ENCODE assay signal across 2 cellular contexts in the genomic region with DNA sequence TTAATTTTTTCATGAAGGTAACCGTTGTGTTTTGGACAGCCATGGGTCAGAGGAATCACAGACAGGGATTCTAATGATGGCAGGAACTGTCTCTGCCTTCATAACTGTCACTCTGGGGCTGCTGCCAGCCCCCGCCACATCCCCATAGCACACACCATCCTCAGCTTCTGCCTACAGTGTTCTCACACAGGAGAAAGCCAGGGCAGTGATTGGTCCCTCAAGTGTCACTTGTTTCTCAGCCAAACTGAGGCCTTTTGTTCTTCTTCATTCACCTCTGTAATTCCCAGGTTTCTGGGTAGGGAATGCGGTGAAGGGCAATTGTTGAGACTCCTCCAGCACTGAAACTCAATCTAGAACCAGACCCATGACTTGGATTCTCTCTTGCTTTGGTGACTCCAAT.
TF ChIP-seq lines count a peak whose summit lies in the region.

No MANE protein-coding gene starts in this region.

TF ChIP-seq in GM23338, 12 proteins besides CTCF, POLR2A, EP300 and RAD21 (continues in another document):
- TF ChIP-seq REST (IDR thresholded peaks at IDR 0.05; ENCODE audit: unreplicated experiment): no peak
- TF ChIP-seq, protein P1, sequence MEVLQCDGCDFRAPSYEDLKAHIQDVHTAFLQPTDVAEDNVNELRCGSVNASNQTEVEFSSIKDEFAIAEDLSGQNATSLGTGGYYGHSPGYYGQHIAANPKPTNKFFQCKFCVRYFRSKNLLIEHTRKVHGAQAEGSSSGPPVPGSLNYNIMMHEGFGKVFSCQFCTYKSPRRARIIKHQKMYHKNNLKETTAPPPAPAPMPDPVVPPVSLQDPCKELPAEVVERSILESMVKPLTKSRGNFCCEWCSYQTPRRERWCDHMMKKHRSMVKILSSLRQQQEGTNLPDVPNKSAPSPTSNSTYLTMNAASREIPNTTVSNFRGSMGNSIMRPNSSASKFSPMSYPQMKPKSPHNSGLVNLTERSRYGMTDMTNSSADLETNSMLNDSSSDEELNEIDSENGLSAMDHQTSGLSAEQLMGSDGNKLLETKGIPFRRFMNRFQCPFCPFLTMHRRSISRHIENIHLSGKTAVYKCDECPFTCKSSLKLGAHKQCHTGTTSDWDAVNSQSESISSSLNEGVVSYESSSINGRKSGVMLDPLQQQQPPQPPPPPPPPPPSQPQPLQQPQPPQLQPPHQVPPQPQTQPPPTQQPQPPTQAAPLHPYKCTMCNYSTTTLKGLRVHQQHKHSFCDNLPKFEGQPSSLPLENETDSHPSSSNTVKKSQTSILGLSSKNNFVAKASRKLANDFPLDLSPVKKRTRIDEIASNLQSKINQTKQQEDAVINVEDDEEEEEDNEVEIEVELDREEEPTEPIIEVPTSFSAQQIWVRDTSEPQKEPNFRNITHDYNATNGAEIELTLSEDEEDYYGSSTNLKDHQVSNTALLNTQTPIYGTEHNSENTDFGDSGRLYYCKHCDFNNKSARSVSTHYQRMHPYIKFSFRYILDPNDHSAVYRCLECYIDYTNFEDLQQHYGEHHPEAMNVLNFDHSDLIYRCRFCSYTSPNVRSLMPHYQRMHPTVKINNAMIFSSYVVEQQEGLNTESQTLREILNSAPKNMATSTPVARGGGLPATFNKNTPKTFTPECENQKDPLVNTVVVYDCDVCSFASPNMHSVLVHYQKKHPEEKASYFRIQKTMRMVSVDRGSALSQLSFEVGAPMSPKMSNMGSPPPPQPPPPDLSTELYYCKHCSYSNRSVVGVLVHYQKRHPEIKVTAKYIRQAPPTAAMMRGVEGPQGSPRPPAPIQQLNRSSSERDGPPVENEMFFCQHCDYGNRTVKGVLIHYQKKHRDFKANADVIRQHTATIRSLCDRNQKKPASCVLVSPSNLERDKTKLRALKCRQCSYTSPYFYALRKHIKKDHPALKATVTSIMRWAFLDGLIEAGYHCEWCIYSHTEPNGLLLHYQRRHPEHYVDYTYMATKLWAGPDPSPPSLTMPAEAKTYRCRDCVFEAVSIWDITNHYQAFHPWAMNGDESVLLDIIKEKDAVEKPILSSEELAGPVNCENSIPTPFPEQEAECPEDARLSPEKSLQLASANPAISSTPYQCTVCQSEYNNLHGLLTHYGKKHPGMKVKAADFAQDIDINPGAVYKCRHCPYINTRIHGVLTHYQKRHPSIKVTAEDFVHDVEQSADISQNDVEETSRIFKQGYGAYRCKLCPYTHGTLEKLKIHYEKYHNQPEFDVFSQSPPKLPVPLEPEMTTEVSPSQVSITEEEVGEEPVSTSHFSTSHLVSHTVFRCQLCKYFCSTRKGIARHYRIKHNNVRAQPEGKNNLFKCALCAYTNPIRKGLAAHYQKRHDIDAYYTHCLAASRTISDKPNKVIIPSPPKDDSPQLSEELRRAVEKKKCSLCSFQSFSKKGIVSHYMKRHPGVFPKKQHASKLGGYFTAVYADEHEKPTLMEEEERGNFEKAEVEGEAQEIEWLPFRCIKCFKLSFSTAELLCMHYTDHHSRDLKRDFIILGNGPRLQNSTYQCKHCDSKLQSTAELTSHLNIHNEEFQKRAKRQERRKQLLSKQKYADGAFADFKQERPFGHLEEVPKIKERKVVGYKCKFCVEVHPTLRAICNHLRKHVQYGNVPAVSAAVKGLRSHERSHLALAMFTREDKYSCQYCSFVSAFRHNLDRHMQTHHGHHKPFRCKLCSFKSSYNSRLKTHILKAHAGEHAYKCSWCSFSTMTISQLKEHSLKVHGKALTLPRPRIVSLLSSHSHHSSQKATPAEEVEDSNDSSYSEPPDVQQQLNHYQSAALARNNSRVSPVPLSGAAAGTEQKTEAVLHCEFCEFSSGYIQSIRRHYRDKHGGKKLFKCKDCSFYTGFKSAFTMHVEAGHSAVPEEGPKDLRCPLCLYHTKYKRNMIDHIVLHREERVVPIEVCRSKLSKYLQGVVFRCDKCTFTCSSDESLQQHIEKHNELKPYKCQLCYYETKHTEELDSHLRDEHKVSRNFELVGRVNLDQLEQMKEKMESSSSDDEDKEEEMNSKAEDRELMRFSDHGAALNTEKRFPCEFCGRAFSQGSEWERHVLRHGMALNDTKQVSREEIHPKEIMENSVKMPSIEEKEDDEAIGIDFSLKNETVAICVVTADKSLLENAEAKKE (CRISPR knock-in tag; IDR thresholded peaks at IDR 0.05): no peak
- TF ChIP-seq CREB1 (CRISPR knock-in tag; IDR thresholded peaks at IDR 0.05; ENCODE audit: low read depth): no peak
- no peak for TF ChIP-seq POLR2AphosphoS5 (IDR thresholded peaks at IDR 0.05; ENCODE audit: low read depth)
- TF ChIP-seq JUNB (IDR thresholded peaks at IDR 0.05; ENCODE audit: unreplicated experiment): no peak
- TF ChIP-seq NANOG (IDR thresholded peaks at IDR 0.05; ENCODE audit: borderline replicate concordance): no peak
- no peak for TF ChIP-seq EZH2 (IDR thresholded peaks at IDR 0.05; ENCODE audit: low read depth, unreplicated experiment)
- TF ChIP-seq EZH2phosphoT487 (IDR thresholded peaks at IDR 0.05; ENCODE audit: unreplicated experiment): no peak
- no peak for TF ChIP-seq ZNF114 (CRISPR knock-in tag; IDR thresholded peaks at IDR 0.05)
- TF ChIP-seq, protein P2, sequence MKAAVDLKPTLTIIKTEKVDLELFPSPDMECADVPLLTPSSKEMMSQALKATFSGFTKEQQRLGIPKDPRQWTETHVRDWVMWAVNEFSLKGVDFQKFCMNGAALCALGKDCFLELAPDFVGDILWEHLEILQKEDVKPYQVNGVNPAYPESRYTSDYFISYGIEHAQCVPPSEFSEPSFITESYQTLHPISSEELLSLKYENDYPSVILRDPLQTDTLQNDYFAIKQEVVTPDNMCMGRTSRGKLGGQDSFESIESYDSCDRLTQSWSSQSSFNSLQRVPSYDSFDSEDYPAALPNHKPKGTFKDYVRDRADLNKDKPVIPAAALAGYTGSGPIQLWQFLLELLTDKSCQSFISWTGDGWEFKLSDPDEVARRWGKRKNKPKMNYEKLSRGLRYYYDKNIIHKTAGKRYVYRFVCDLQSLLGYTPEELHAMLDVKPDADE (IDR thresholded peaks at IDR 0.05): no peak

TF ChIP-seq in SK-N-SH treated with all-trans-retinoic acid at 6 μM for 48 hours, 23 proteins besides CTCF, POLR2A, EP300 and RAD21:
- TF ChIP-seq ZNF565 (CRISPR knock-in tag; conservative IDR thresholded peaks at IDR 0.05; ENCODE audit: low read depth): no peak
- TF ChIP-seq CREB5 (CRISPR knock-in tag; IDR thresholded peaks at IDR 0.05; ENCODE audit: low read depth): no peak
- TF ChIP-seq ZNF70 (CRISPR knock-in tag; IDR thresholded peaks at IDR 0.05): no peak
- no peak for TF ChIP-seq PPARA (CRISPR knock-in tag; IDR thresholded peaks at IDR 0.05; ENCODE audit: borderline replicate concordance)
- TF ChIP-seq CSDC2 (CRISPR knock-in tag; IDR thresholded peaks at IDR 0.05): no peak
- TF ChIP-seq, protein P3, sequence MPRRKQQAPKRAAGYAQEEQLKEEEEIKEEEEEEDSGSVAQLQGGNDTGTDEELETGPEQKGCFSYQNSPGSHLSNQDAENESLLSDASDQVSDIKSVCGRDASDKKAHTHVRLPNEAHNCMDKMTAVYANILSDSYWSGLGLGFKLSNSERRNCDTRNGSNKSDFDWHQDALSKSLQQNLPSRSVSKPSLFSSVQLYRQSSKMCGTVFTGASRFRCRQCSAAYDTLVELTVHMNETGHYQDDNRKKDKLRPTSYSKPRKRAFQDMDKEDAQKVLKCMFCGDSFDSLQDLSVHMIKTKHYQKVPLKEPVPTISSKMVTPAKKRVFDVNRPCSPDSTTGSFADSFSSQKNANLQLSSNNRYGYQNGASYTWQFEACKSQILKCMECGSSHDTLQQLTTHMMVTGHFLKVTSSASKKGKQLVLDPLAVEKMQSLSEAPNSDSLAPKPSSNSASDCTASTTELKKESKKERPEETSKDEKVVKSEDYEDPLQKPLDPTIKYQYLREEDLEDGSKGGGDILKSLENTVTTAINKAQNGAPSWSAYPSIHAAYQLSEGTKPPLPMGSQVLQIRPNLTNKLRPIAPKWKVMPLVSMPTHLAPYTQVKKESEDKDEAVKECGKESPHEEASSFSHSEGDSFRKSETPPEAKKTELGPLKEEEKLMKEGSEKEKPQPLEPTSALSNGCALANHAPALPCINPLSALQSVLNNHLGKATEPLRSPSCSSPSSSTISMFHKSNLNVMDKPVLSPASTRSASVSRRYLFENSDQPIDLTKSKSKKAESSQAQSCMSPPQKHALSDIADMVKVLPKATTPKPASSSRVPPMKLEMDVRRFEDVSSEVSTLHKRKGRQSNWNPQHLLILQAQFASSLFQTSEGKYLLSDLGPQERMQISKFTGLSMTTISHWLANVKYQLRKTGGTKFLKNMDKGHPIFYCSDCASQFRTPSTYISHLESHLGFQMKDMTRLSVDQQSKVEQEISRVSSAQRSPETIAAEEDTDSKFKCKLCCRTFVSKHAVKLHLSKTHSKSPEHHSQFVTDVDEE (CRISPR knock-in tag; IDR thresholded peaks at IDR 0.05): no peak
- TF ChIP-seq TOX (CRISPR knock-in tag; IDR thresholded peaks at IDR 0.05; ENCODE audit: borderline replicate concordance): no peak
- TF ChIP-seq CSRNP3 (CRISPR knock-in tag; IDR thresholded peaks at IDR 0.05): no peak
- TF ChIP-seq BACH2 (CRISPR knock-in tag; IDR thresholded peaks at IDR 0.05; ENCODE audit: borderline replicate concordance): no peak
- TF ChIP-seq ZFP30 (CRISPR knock-in tag; IDR thresholded peaks at IDR 0.05): no peak
- no peak for TF ChIP-seq SNAI2 (CRISPR knock-in tag; IDR thresholded peaks at IDR 0.05)
- no peak for TF ChIP-seq OSR1 (CRISPR knock-in tag; IDR thresholded peaks at IDR 0.05)
- no peak for TF ChIP-seq PATZ1 (CRISPR knock-in tag; IDR thresholded peaks at IDR 0.05; ENCODE audit: borderline replicate concordance)
